ENCODE assay signal across 1 cellular context in the genomic region with DNA sequence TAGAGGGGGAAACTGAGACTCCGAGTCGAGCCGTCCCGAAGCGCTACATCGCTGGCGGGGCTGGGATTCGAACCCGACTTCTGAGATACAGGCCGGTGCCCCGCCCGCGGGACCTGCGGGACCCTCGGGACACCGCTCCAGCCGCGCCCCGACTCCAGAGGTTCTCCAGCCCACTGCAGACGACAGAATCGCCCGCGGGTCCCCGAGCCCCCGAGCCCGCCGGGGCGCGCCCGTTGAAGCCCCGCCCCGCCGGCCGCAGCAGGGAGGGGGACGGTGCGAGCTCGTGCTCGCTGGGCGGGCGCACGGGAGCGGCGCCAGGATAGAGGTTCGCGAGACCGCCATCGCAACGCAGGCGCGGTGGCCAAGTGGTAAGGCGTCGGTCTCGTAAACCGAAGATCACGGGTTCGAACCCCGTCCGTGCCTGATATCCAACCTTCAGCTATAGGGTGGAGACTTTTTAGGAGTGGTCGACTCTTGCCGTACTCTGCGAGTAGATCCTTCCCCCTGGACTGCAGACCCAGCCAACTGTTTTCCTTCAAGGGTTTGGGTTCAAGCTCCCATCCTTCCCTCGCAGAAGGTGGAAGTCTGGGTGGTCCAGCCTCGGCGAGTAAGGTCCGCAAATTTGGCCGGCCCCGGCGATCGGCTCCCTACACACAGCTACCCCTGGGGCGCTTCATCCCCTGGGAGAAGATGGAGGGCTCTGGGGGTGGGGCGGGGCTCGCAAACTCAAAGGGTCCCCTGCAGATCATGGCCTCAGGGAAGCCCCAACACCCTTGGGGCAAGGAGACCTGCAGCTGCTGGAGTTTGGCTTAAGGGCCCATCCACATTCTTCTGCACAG.
TF ChIP-seq lines count a peak whose summit lies in the region.

No MANE protein-coding gene starts in this region.

TF ChIP-seq in HEK293, 187 proteins besides CTCF, POLR2A, EP300 and RAD21 (continued from another document and continues in another):
- TF ChIP-seq, protein P1, sequence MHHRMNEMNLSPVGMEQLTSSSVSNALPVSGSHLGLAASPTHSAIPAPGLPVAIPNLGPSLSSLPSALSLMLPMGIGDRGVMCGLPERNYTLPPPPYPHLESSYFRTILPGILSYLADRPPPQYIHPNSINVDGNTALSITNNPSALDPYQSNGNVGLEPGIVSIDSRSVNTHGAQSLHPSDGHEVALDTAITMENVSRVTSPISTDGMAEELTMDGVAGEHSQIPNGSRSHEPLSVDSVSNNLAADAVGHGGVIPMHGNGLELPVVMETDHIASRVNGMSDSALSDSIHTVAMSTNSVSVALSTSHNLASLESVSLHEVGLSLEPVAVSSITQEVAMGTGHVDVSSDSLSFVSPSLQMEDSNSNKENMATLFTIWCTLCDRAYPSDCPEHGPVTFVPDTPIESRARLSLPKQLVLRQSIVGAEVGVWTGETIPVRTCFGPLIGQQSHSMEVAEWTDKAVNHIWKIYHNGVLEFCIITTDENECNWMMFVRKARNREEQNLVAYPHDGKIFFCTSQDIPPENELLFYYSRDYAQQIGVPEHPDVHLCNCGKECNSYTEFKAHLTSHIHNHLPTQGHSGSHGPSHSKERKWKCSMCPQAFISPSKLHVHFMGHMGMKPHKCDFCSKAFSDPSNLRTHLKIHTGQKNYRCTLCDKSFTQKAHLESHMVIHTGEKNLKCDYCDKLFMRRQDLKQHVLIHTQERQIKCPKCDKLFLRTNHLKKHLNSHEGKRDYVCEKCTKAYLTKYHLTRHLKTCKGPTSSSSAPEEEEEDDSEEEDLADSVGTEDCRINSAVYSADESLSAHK (tag by site-specific recombination; IDR thresholded peaks at IDR 0.05), result peak; percentile 26; the same call in 1 of the 2 replicates
- TF ChIP-seq MEIS1 (CRISPR knock-in tag; IDR thresholded peaks at IDR 0.05; ENCODE audit: borderline replicate concordance) (no peak; the same call in 1 of the 2 replicates), ZNF391 (tag by site-specific recombination; IDR thresholded peaks at IDR 0.05; ENCODE audit: borderline replicate concordance, low read depth) (peak; percentile 95), ZNF335 (tag by site-specific recombination; conservative IDR thresholded peaks at IDR 0.05) (0 out of 2 replicates have a peak, but pooled peaks have one; percentile 5), ZNF792 (tag by site-specific recombination; IDR thresholded peaks at IDR 0.05) (peak; percentile 92), SP7 (tag by site-specific recombination; IDR thresholded peaks at IDR 0.05) (peak; percentile 82), ZFP41 (tag by site-specific recombination; IDR thresholded peaks at IDR 0.05; ENCODE audit: borderline replicate concordance) (no peak), ZNF274 (IDR thresholded peaks at IDR 0.05; ENCODE audit: low read length) (no peak), ZNF274 (tag by site-specific recombination; IDR thresholded peaks at IDR 0.05; ENCODE audit: borderline replicate concordance) (no peak), KLF8 (tag by site-specific recombination; IDR thresholded peaks at IDR 0.05) (peak; percentile 58; the same call in 1 of the 2 replicates), ZNF10 (tag by site-specific recombination; IDR thresholded peaks at IDR 0.05) (peak; percentile 68; the same call in 1 of the 2 replicates), ZNF433 (tag by site-specific recombination; IDR thresholded peaks at IDR 0.05; ENCODE audit: low read depth) (no peak), HOXC10 (CRISPR knock-in tag; IDR thresholded peaks at IDR 0.05) (peak; percentile 49; the same call in 1 of the 2 replicates), ZNF561 (tag by site-specific recombination; IDR thresholded peaks at IDR 0.05; ENCODE audit: borderline replicate concordance) (peak; percentile 85), KLF9 (tag by site-specific recombination; IDR thresholded peaks at IDR 0.05; ENCODE audit: low read depth) (peak; percentile 62), BCL11A (tag by site-specific recombination; IDR thresholded peaks at IDR 0.05; ENCODE audit: low read depth) (peak; percentile 86; the same call in 1 of the 2 replicates), ZNF791 (tag by site-specific recombination; IDR thresholded peaks at IDR 0.05) (no peak), ZNF16 (tag by site-specific recombination; IDR thresholded peaks at IDR 0.05; ENCODE audit: low read depth) (no peak), HOXD13 (CRISPR knock-in tag; IDR thresholded peaks at IDR 0.05; ENCODE audit: borderline replicate concordance) (no peak), ZBTB8A (tag by site-specific recombination; IDR thresholded peaks at IDR 0.05) (peak; percentile 95), SETDB1 (IDR thresholded peaks at IDR 0.05; ENCODE audit: insufficient read length, low read length) (no peak)
- TF ChIP-seq, protein P2, sequence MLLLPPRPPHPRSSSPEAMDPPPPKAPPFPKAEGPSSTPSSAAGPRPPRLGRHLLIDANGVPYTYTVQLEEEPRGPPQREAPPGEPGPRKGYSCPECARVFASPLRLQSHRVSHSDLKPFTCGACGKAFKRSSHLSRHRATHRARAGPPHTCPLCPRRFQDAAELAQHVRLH (tag by site-specific recombination; IDR thresholded peaks at IDR 0.05), result peak; percentile 71; the same call in 1 of the 2 replicates
- TF ChIP-seq, protein P3, sequence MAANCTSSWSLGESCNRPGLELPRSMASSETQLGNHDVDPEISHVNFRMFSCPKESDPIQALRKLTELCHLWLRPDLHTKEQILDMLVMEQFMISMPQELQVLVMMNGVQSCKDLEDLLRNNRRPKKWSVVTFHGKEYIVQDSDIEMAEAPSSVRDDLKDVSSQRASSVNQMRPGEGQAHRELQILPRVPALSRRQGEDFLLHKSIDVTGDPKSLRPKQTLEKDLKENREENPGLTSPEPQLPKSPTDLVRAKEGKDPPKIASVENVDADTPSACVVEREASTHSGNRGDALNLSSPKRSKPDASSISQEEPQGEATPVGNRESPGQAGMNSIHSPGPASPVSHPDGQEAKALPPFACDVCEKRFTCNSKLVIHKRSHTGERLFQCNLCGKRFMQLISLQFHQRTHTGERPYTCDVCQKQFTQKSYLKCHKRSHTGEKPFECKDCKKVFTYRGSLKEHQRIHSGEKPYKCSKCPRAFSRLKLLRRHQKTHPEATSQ (tag by site-specific recombination; IDR thresholded peaks at IDR 0.05), result no peak
- TF ChIP-seq, protein P4, sequence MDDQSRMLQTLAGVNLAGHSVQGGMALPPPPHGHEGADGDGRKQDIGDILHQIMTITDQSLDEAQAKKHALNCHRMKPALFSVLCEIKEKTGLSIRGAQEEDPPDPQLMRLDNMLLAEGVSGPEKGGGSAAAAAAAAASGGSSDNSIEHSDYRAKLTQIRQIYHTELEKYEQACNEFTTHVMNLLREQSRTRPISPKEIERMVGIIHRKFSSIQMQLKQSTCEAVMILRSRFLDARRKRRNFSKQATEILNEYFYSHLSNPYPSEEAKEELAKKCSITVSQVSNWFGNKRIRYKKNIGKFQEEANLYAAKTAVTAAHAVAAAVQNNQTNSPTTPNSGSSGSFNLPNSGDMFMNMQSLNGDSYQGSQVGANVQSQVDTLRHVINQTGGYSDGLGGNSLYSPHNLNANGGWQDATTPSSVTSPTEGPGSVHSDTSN (CRISPR knock-in tag; IDR thresholded peaks at IDR 0.05), result peak; percentile 88
- TF ChIP-seq, protein P5, sequence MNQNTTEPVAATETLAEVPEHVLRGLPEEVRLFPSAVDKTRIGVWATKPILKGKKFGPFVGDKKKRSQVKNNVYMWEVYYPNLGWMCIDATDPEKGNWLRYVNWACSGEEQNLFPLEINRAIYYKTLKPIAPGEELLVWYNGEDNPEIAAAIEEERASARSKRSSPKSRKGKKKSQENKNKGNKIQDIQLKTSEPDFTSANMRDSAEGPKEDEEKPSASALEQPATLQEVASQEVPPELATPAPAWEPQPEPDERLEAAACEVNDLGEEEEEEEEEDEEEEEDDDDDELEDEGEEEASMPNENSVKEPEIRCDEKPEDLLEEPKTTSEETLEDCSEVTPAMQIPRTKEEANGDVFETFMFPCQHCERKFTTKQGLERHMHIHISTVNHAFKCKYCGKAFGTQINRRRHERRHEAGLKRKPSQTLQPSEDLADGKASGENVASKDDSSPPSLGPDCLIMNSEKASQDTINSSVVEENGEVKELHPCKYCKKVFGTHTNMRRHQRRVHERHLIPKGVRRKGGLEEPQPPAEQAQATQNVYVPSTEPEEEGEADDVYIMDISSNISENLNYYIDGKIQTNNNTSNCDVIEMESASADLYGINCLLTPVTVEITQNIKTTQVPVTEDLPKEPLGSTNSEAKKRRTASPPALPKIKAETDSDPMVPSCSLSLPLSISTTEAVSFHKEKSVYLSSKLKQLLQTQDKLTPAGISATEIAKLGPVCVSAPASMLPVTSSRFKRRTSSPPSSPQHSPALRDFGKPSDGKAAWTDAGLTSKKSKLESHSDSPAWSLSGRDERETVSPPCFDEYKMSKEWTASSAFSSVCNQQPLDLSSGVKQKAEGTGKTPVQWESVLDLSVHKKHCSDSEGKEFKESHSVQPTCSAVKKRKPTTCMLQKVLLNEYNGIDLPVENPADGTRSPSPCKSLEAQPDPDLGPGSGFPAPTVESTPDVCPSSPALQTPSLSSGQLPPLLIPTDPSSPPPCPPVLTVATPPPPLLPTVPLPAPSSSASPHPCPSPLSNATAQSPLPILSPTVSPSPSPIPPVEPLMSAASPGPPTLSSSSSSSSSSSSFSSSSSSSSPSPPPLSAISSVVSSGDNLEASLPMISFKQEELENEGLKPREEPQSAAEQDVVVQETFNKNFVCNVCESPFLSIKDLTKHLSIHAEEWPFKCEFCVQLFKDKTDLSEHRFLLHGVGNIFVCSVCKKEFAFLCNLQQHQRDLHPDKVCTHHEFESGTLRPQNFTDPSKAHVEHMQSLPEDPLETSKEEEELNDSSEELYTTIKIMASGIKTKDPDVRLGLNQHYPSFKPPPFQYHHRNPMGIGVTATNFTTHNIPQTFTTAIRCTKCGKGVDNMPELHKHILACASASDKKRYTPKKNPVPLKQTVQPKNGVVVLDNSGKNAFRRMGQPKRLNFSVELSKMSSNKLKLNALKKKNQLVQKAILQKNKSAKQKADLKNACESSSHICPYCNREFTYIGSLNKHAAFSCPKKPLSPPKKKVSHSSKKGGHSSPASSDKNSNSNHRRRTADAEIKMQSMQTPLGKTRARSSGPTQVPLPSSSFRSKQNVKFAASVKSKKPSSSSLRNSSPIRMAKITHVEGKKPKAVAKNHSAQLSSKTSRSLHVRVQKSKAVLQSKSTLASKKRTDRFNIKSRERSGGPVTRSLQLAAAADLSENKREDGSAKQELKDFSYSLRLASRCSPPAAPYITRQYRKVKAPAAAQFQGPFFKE (tag by site-specific recombination; IDR thresholded peaks at IDR 0.05; ENCODE audit: borderline replicate concordance), result 0 out of 2 replicates have a peak, but pooled peaks have one; percentile 20
- TF ChIP-seq, protein P6, sequence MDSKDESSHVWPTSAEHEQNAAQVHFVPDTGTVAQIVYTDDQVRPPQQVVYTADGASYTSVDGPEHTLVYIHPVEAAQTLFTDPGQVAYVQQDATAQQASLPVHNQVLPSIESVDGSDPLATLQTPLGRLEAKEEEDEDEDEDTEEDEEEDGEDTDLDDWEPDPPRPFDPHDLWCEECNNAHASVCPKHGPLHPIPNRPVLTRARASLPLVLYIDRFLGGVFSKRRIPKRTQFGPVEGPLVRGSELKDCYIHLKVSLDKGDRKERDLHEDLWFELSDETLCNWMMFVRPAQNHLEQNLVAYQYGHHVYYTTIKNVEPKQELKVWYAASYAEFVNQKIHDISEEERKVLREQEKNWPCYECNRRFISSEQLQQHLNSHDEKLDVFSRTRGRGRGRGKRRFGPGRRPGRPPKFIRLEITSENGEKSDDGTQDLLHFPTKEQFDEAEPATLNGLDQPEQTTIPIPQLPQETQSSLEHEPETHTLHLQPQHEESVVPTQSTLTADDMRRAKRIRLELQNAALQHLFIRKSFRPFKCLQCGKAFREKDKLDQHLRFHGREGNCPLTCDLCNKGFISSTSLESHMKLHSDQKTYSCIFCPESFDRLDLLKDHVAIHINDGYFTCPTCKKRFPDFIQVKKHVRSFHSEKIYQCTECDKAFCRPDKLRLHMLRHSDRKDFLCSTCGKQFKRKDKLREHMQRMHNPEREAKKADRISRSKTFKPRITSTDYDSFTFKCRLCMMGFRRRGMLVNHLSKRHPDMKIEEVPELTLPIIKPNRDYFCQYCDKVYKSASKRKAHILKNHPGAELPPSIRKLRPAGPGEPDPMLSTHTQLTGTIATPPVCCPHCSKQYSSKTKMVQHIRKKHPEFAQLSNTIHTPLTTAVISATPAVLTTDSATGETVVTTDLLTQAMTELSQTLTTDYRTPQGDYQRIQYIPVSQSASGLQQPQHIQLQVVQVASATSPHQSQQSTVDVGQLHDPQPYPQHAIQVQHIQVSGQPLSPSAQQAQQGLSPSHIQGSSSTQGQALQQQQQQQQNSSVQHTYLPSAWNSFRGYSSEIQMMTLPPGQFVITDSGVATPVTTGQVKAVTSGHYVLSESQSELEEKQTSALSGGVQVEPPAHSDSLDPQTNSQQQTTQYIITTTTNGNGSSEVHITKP (tag by site-specific recombination; IDR thresholded peaks at IDR 0.05), result peak; percentile 95
- TF ChIP-seq, protein P7, sequence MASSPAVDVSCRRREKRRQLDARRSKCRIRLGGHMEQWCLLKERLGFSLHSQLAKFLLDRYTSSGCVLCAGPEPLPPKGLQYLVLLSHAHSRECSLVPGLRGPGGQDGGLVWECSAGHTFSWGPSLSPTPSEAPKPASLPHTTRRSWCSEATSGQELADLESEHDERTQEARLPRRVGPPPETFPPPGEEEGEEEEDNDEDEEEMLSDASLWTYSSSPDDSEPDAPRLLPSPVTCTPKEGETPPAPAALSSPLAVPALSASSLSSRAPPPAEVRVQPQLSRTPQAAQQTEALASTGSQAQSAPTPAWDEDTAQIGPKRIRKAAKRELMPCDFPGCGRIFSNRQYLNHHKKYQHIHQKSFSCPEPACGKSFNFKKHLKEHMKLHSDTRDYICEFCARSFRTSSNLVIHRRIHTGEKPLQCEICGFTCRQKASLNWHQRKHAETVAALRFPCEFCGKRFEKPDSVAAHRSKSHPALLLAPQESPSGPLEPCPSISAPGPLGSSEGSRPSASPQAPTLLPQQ (tag by site-specific recombination; IDR thresholded peaks at IDR 0.05), result peak; percentile 69
- TF ChIP-seq, protein P8, sequence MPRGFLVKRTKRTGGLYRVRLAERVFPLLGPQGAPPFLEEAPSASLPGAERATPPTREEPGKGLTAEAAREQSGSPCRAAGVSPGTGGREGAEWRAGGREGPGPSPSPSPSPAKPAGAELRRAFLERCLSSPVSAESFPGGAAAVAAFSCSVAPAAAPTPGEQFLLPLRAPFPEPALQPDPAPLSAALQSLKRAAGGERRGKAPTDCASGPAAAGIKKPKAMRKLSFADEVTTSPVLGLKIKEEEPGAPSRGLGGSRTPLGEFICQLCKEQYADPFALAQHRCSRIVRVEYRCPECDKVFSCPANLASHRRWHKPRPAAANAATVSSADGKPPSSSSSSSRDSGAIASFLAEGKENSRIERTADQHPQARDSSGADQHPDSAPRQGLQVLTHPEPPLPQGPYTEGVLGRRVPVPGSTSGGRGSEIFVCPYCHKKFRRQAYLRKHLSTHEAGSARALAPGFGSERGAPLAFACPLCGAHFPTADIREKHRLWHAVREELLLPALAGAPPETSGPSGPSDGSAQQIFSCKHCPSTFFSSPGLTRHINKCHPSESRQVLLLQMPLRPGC (tag by site-specific recombination; IDR thresholded peaks at IDR 0.05), result peak; percentile 61; the same call in 1 of the 2 replicates
- TF ChIP-seq, protein P9, sequence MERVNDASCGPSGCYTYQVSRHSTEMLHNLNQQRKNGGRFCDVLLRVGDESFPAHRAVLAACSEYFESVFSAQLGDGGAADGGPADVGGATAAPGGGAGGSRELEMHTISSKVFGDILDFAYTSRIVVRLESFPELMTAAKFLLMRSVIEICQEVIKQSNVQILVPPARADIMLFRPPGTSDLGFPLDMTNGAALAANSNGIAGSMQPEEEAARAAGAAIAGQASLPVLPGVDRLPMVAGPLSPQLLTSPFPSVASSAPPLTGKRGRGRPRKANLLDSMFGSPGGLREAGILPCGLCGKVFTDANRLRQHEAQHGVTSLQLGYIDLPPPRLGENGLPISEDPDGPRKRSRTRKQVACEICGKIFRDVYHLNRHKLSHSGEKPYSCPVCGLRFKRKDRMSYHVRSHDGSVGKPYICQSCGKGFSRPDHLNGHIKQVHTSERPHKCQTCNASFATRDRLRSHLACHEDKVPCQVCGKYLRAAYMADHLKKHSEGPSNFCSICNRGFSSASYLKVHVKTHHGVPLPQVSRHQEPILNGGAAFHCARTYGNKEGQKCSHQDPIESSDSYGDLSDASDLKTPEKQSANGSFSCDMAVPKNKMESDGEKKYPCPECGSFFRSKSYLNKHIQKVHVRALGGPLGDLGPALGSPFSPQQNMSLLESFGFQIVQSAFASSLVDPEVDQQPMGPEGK (tag by site-specific recombination; IDR thresholded peaks at IDR 0.05), result peak; percentile 82
